8 cellular contexts compared by ENCODE assay signal in the genomic region with DNA sequence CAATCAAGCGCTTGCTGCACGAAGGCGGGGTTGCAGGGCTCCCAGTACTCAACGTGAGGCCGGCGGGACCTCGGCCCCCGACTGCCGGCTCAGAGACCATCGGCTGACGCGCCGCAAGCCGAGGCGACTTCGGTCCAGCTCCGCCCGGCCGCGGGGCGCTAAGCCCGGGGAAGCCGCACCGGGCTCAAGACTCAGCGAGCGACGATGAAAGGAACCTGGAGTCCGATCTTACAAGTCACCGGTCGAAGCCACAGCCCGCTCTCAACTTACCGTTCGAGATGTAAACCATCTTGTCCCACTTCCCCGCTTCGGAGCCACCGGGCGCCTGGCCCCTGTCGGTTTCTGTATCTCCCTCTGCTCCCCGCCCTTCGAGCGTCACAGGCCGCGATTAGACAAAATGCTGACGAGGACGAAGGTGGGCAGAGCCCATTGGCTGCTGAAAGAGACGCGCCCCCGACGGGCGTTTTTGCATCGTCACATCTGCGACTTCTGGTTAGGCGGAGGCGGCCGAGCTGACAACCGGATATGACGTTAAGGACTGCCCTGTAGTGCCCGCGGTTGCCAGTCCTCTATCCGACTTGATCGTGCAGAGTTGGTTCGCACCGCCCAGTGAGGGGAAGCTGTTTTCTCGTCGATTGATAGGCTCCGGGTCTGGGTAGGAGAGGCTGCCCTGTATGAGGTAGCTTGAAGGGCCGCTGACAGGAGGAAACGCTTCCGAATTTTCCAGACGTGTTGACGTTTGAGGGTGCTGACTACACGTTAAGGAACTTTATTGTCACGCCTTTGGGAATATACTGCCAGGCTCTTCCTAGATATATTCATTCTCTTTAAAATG. TPM values are rescaled to one million over a fixed set of nuclear protein-coding genes. Genes with fewer than 3 reads are reported as not detected.
DNase-seq lines count a peak whose midpoint lies in the region; ATAC-seq, FAIRE-seq and TF ChIP-seq lines count a peak whose summit lies in the region.

A gene (minus strand): TSS at position 360 of the 835 bp plus-strand sequence.

- 0% methylated on average over 65 to 73 of the region's 73 CpGs for WGBS in pancreas, 2 donors

- FAIRE-seq in pancreas (lab: Jason Lieb, UNC), result peak; percentile 97

- peak within 1 kb of the TSS; percentile 97 to 99 (median 97) for H3K27ac ChIP-seq in pancreas
- peak within 1 kb of the TSS; percentile 94 to 96 for H3K27ac ChIP-seq in tibial artery

- H3K9me3 ChIP-seq in adipocyte (ENCODE audit: control insufficient read depth, low read length) (no peaks in the 10 kb centered on the region), pancreas (no peaks in the 10 kb centered on the region), tibial artery (no peaks in the 10 kb centered on the region)

- H3K4me1 ChIP-seq in adipocyte (ENCODE audit: control insufficient read depth, insufficient read depth, low read length) (peaks cover 15% of the 10 kb centered on the region), pancreas (peaks cover 5 to 25% (median 9%) of the 10 kb centered on the region in 3 donors), tibial artery (peaks cover 0 to 30% (median 11%) of the 10 kb centered on the region in 4 donors)

- H3K9ac ChIP-seq in adipocyte (ENCODE audit: low read length), result peak within 1 kb of the TSS; percentile 90

- H3K27me3 ChIP-seq in adipocyte (replicated peaks; ENCODE audit: control insufficient read depth, insufficient read depth, low read length), result peaks cover 8% of the 10 kb centered on the region
- H3K27me3 ChIP-seq in pancreas, result peaks cover 0 to 5% (median 0%) of the 10 kb centered on the region in 4 donors
- H3K27me3 ChIP-seq in tibial artery, result no peaks in the 10 kb centered on the region

- peak; percentile 96 for ATAC-seq in HG02798 (IDR thresholded peaks at IDR 0.05; ENCODE audit: poor library complexity, unreplicated experiment)
- peak; percentile 99 for ATAC-seq in Right ventricle myocardium superior (ENCODE audit: poor library complexity)
- ATAC-seq in pancreas, result peak; percentile 94 to 98 (median 96)

- intact Hi-C loops in Right ventricle myocardium superior (cut with DNase I) (no loop called here), pancreas (cut with DNase I) (no loop called here), tibial artery (cut with DNase I; ENCODE audit: low total_unique reads) (loop anchor here (5.0 kb wide), 1 partner anchor 544 kb away; a partner anchor contains a TSS)

- TF ChIP-seq CTCF in GM12875 (IDR thresholded peaks at IDR 0.05; ENCODE audit: borderline replicate concordance, insufficient read depth, low read depth, low read length) (no peak), pancreas (IDR thresholded peaks at IDR 0.05) (no peak), tibial artery (IDR thresholded peaks at IDR 0.05) (no peak)

- peak; percentile 92 for DNase-seq in NCI-H1436 (lab: John Stamatoyannopoulos, UW)
- DNase-seq in T follicular helper cell (ENCODE audit: low read depth), result peak; percentile 96
- DNase-seq in adipocyte (ENCODE audit: low read depth), result peak; percentile 100
- DNase-seq in Right ventricle myocardium superior, result peak; percentile 99
- DNase-seq in pancreas, result peak; percentile 93 to 100 (median 98)
- peak; percentile 99 for DNase-seq in tibial artery

- H3K4me3 ChIP-seq in GM12875 (ENCODE audit: low read depth, low read length) (peak within 1 kb of the TSS; percentile 71), adipocyte (ENCODE audit: low read length) (peak within 1 kb of the TSS; percentile 92), pancreas (peak within 1 kb of the TSS; percentile 80 to 93 (median 92)), tibial artery (peak within 1 kb of the TSS; percentile 94 to 97)

- H3K36me3 ChIP-seq in adipocyte (ENCODE audit: control insufficient read depth, insufficient read depth, low read length, severe bottlenecking) (peaks cover 7% of the 10 kb centered on the region), pancreas (no peaks in the 10 kb centered on the region), tibial artery (peaks cover 0 to 12% (median 7%) of the 10 kb centered on the region in 3 donors)

RNA-seq across cellular contexts. Expression of the gene that starts here (rescaled TPM):
- 97.4 TPM for total RNA-seq in Right ventricle myocardium superior
- 10 to 100 TPM; 16.0 to 31.8 (median 25.9) TPM for total RNA-seq in pancreas
- 10 to 100 TPM; 48.3 to 63.6 TPM for polyA plus RNA-seq in pancreas

Comparison
In these comparisons a context has a peak if more than half of its experiments do, and no peak if none do; other contexts are left out.
1. Peak in every context shown above with its lines: DNase-seq, ATAC-seq, H3K4me3 ChIP-seq and H3K27ac ChIP-seq.